Comparison of ENCODE assay signal across 21 cellular contexts in the genomic region with DNA sequence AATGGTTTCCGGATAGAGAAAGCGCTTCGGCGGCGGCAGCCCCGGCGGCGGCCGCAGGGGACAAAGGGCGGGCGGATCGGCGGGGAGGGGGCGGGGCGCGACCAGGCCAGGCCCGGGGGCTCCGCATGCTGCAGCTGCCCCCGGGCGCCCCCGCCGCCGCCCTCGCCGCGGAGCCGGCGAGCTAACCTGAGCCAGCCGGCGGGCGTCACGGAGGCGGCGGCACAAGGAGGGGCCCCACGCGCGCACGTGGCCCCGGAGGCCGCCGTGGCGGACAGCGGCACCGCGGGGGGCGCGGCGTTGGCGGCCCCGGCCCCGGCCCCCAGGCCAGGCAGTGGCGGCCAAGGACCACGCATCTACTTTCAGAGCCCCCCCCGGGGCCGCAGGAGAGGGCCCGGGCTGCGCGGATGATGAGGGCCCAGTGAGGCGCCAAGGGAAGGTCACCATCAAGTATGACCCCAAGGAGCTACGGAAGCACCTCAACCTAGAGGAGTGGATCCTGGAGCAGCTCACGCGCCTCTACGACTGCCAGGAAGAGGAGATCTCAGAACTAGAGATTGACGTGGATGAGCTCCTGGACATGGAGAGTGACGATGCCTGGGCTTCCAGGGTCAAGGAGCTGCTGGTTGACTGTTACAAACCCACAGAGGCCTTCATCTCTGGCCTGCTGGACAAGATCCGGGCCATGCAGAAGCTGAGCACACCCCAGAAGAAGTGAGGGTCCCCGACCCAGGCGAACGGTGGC. TPM values are rescaled to one million over a fixed set of nuclear protein-coding genes. Genes with fewer than 3 reads are reported as not detected.
DNase-seq lines count a peak whose midpoint lies in the region; ATAC-seq and TF ChIP-seq lines count a peak whose summit lies in the region.
"Had no signal": no experiment of that assay in that cellular context is flagged by ENCODE, and none has a peak within 500 bp of the region (broad histone marks: within the 10 kb centered on the region; RNA-seq: fewer than 3 reads in every experiment).

No MANE protein-coding gene starts in this region.

- intact Hi-C loops in activated CD8-positive, alpha-beta T cell treated with anti-CD3 and anti-CD28 coated beads for 36 hours (cut with micrococcal nuclease) = no loop called here
- intact Hi-C loops in cardiac septum (cut with DNase I) (loop anchor here (10.0 kb wide), 1 partner anchor 172 kb away; the partner anchor contains the start of gene SELENOM), left ventricle myocardium superior (cut with micrococcal nuclease) (loop anchor here (10.0 kb wide), 1 partner anchor 62 kb away; the partner anchor contains the start of gene LIMK2), sigmoid colon (cut with DNase I) (no loop called here)

- H3K4me1 Mint-ChIP-seq in activated CD8-positive, alpha-beta T cell treated with anti-CD3 and anti-CD28 coated beads for 36 hours (ENCODE audit: low read depth) = peaks cover 77% of the 10 kb centered on the region
- H3K4me1 Mint-ChIP-seq in activated CD8-positive, alpha-beta T cell treated with anti-CD3 and anti-CD28 coated beads, Interleukin-2, amount 10 ng/mL, durations not matched to agents 7 days and 5 days (ENCODE audit: low read depth) = peaks cover 27% of the 10 kb centered on the region
- H3K4me1 Mint-ChIP-seq in activated naive CD8-positive, alpha-beta T cell treated with anti-CD3 and anti-CD28 coated beads for 36 hours = peaks cover 64% of the 10 kb centered on the region

- ATAC-seq in activated CD8-positive, alpha-beta T cell treated with anti-CD3 and anti-CD28 coated beads for 36 hours = no peak
- ATAC-seq in activated CD8-positive, alpha-beta T cell treated with anti-CD3 and anti-CD28 coated beads, Interleukin-2, amount 10 ng/mL, durations not matched to agents 7 days and 5 days = no peak
- ATAC-seq in left ventricle myocardium superior = no peak
- no peak for ATAC-seq in GM21723 (IDR thresholded peaks at IDR 0.05; ENCODE audit: unreplicated experiment)
- ATAC-seq: Panc1 had no signal

- no peaks in the 10 kb centered on the region for H3K27me3 Mint-ChIP-seq in activated CD8-positive, alpha-beta T cell treated with anti-CD3 and anti-CD28 coated beads for 36 hours
- no peaks in the 10 kb centered on the region for H3K27me3 Mint-ChIP-seq in activated CD8-positive, alpha-beta T cell treated with anti-CD3 and anti-CD28 coated beads, Interleukin-2, amount 10 ng/mL, durations not matched to agents 7 days and 5 days (ENCODE audit: low read depth)
- no peaks in the 10 kb centered on the region for H3K27me3 Mint-ChIP-seq in activated naive CD8-positive, alpha-beta T cell treated with anti-CD3 and anti-CD28 coated beads for 36 hours
- H3K27me3 Mint-ChIP-seq: IgD-negative memory B cell had no signal

- CTCF ChIA-PET in activated CD8-positive, alpha-beta T cell treated with anti-CD3 and anti-CD28 coated beads for 36 hours (lab: Charles Lee) = interaction anchor here (0.7 to 1.8 kb wide), 3 partner anchors 16 to 169 kb away, joined by 3 to 9 read pairs (median 7); partner anchors contain the start of genes LIMK2, PIK3IP1 and SELENOM
- CTCF ChIA-PET in activated CD8-positive, alpha-beta T cell treated with anti-CD3 and anti-CD28 coated beads, Interleukin-2, amount 10 ng/mL, durations not matched to agents 7 days and 5 days (lab: Charles Lee) = no interaction called here

- no peaks in the 10 kb centered on the region for H3K27me3 ChIP-seq in sigmoid colon

- no peak overlapping the region for H3K4me3 ChIP-seq in sigmoid colon

- H3K27ac ChIP-seq in sigmoid colon = no peak overlapping the region

- no peak for TF ChIP-seq CTCF in activated CD8-positive, alpha-beta T cell treated with anti-CD3 and anti-CD28 coated beads for 36 hours (IDR thresholded peaks at IDR 0.05)
- no peak for TF ChIP-seq CTCF in sigmoid colon (IDR thresholded peaks at IDR 0.05)

- H3K36me3 ChIP-seq in sigmoid colon = peaks cover 9 to 75% (median 19%) of the 10 kb centered on the region in 4 donors

- 92 to 95% methylated on average over 69 of the region's 69 CpGs for WGBS in sigmoid colon, 2 donors

- H3K36me3 Mint-ChIP-seq in activated CD8-positive, alpha-beta T cell treated with anti-CD3 and anti-CD28 coated beads for 36 hours (ENCODE audit: low read depth) = peaks cover 56% of the 10 kb centered on the region
- H3K36me3 Mint-ChIP-seq in activated CD8-positive, alpha-beta T cell treated with anti-CD3 and anti-CD28 coated beads, Interleukin-2, amount 10 ng/mL, durations not matched to agents 7 days and 5 days (ENCODE audit: low read depth) = peaks cover 65% of the 10 kb centered on the region
- H3K36me3 Mint-ChIP-seq in activated naive CD8-positive, alpha-beta T cell treated with anti-CD3 and anti-CD28 coated beads for 36 hours = peaks cover 49% of the 10 kb centered on the region

- no peak for TF ChIP-seq POLR2A in sigmoid colon (IDR thresholded peaks at IDR 0.05)

- peaks cover 0 to 5% (median 0%) of the 10 kb centered on the region in 4 donors for H3K4me1 ChIP-seq in sigmoid colon

- POLR2A ChIA-PET in activated CD8-positive, alpha-beta T cell treated with anti-CD3 and anti-CD28 coated beads for 36 hours (lab: Charles Lee) = interaction anchor here (1.9 to 7.3 kb wide), 2 partner anchors 10 to 15 kb away, joined by 8 to 61 read pairs; partner anchors contain the start of gene PIK3IP1
- POLR2A ChIA-PET in activated CD8-positive, alpha-beta T cell treated with anti-CD3 and anti-CD28 coated beads, Interleukin-2, amount 10 ng/mL, durations not matched to agents 7 days and 5 days (lab: Charles Lee) = interaction anchor here (7.3 kb wide), 1 partner anchor 15 kb away, joined by 99 read pairs; the partner anchor contains the start of gene PIK3IP1

- TF ChIP-seq EP300 in sigmoid colon (IDR thresholded peaks at IDR 0.05) = no peak

- no peak overlapping the region for H3K4me3 Mint-ChIP-seq in activated CD8-positive, alpha-beta T cell treated with anti-CD3 and anti-CD28 coated beads for 36 hours
- H3K4me3 Mint-ChIP-seq in activated CD8-positive, alpha-beta T cell treated with anti-CD3 and anti-CD28 coated beads, Interleukin-2, amount 10 ng/mL, durations not matched to agents 7 days and 5 days = no peak overlapping the region
- H3K4me3 Mint-ChIP-seq in activated naive CD8-positive, alpha-beta T cell treated with anti-CD3 and anti-CD28 coated beads for 36 hours = no peak overlapping the region
- H3K4me3 Mint-ChIP-seq: IgD-negative memory B cell had no signal

- no peak for DNase-seq in activated CD8-positive, alpha-beta T cell treated with anti-CD3 and anti-CD28 coated beads for 36 hours
- no peak for DNase-seq in activated CD8-positive, alpha-beta T cell treated with anti-CD3 and anti-CD28 coated beads, Interleukin-2, amount 10 ng/mL, durations not matched to agents 7 days and 5 days
- DNase-seq in cardiac septum (ENCODE audit: low spot score) (peak; percentile 24), left ventricle myocardium superior (no peak), sigmoid colon (peak; percentile 58), COLO668 (lab: John Stamatoyannopoulos, UW; ENCODE audit: unreplicated experiment) (no peak)
- no peak for DNase-seq in activated naive CD8-positive, alpha-beta T cell treated with anti-CD3 and anti-CD28 coated beads for 36 hours
- DNase-seq: AML-193, C1 segment of cervical spinal cord, Caco-2, DMS 273 treated with DMSO at 0.1 percent for 48 hours, DMS79 treated with DMSO at 0.1 percent for 48 hours, H7, NCI-H1105, NCI-H146, NCI-H2029, NCI-H2227 treated with DMSO at 0.1 percent for 48 hours, NCI-H510A had no signal

- no peaks in the 10 kb centered on the region for H3K9me3 ChIP-seq in sigmoid colon
- H3K9me3 ChIP-seq: Caco-2 had no signal

- H3K9me3 Mint-ChIP-seq in activated CD8-positive, alpha-beta T cell treated with anti-CD3 and anti-CD28 coated beads for 36 hours = no peaks in the 10 kb centered on the region
- no peaks in the 10 kb centered on the region for H3K9me3 Mint-ChIP-seq in activated CD8-positive, alpha-beta T cell treated with anti-CD3 and anti-CD28 coated beads, Interleukin-2, amount 10 ng/mL, durations not matched to agents 7 days and 5 days (ENCODE audit: insufficient read depth)
- no peaks in the 10 kb centered on the region for H3K9me3 Mint-ChIP-seq in activated naive CD8-positive, alpha-beta T cell treated with anti-CD3 and anti-CD28 coated beads for 36 hours
- H3K9me3 Mint-ChIP-seq: IgD-negative memory B cell had no signal

- peak overlapping the region; percentile 36 for H3K27ac Mint-ChIP-seq in activated CD8-positive, alpha-beta T cell treated with anti-CD3 and anti-CD28 coated beads for 36 hours
- no peak overlapping the region for H3K27ac Mint-ChIP-seq in activated CD8-positive, alpha-beta T cell treated with anti-CD3 and anti-CD28 coated beads, Interleukin-2, amount 10 ng/mL, durations not matched to agents 7 days and 5 days
- peak overlapping the region; percentile 69 for H3K27ac Mint-ChIP-seq in activated naive CD8-positive, alpha-beta T cell treated with anti-CD3 and anti-CD28 coated beads for 36 hours

RNA-seq across cellular contexts. Expression of gene PIK3IP1, which starts 15.7 kb away (rescaled TPM):
- 10 to 100 TPM; 18.2 to 19.6 TPM for total RNA-seq in activated CD8-positive, alpha-beta T cell treated with anti-CD3 and anti-CD28 coated beads for 36 hours
- total RNA-seq in activated CD8-positive, alpha-beta T cell treated with anti-CD3 and anti-CD28 coated beads, Interleukin-2, amount 10 ng/mL, durations not matched to agents 7 days and 5 days = 10 to 100 TPM; 13.2 to 16.1 TPM
- total RNA-seq in cardiac septum = 10.5 TPM
- total RNA-seq in left ventricle myocardium superior = 15.3 TPM
- 10 to 100 TPM; 10.7 to 11.3 TPM for total RNA-seq in activated naive CD8-positive, alpha-beta T cell treated with anti-CD3 and anti-CD28 coated beads for 36 hours
- 10 to 100 TPM; 32.4 to 55.0 (median 50.3) TPM for total RNA-seq in sigmoid colon
- polyA plus RNA-seq in sigmoid colon = 10 to 100 TPM in 1 of 3 donors, 1 to 10 TPM in 2; 5.8 to 87.6 (median 6.0) TPM

Comparison
In these comparisons a context has a peak if more than half of its experiments do, and no peak if none do; other contexts are left out.
1. DNase-seq: peak in cardiac septum (single experiment) and sigmoid colon (single experiment); none in activated CD8-positive, alpha-beta T cell treated with anti-CD3 and anti-CD28 coated beads for 36 hours (single experiment), activated CD8-positive, alpha-beta T cell treated with anti-CD3 and anti-CD28 coated beads, Interleukin-2, amount 10 ng/mL, durations not matched to agents 7 days and 5 days (single experiment), left ventricle myocardium superior (single experiment), activated naive CD8-positive, alpha-beta T cell treated with anti-CD3 and anti-CD28 coated beads for 36 hours (single experiment) and COLO668 (single experiment).
2. intact Hi-C loops: an anchor here in cardiac septum (10.0 kb wide) and left ventricle myocardium superior (10.0 kb wide); none called in activated CD8-positive, alpha-beta T cell treated with anti-CD3 and anti-CD28 coated beads for 36 hours and sigmoid colon.